ENCODE assay signal across 8 cellular contexts in the genomic region with DNA sequence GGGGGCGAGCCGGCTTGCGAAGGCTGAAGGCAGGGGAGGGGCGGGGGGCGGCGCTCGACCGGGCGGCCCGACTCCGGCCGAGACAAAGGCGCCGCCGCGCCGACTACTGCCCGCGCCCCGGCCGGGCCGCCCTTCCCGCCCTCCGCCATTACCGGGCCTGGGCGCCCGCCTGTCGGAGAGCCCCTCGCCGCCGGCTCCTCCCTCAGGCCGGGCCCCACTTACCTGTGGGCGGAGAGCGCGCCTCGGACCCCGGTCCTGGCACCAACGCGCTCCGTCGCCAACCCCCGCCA. TPM values are rescaled to one million over a fixed set of nuclear protein-coding genes. Genes with fewer than 3 reads are reported as not detected.
DNase-seq lines count a peak whose midpoint lies in the region; ATAC-seq and TF ChIP-seq lines count a peak whose summit lies in the region.

No MANE protein-coding gene starts in this region.

- H3K36me3 ChIP-seq in ES-I3 (ENCODE audit: insufficient read depth, low read length) (no peaks in the 10 kb centered on the region), thyroid gland (no peaks in the 10 kb centered on the region)

- H3K9me3 ChIP-seq in ES-I3 (ENCODE audit: control insufficient read depth, insufficient read depth, low read length) (no peaks in the 10 kb centered on the region), thyroid gland (no peaks in the 10 kb centered on the region)

- no peak for TF ChIP-seq POLR2A in thyroid gland (IDR thresholded peaks at IDR 0.05)

- peak overlapping the region in 1 of 3 donors; percentile 90 for H3K4me3 ChIP-seq in thyroid gland (replicated peaks in 1 of 3)

- H3K27me3 ChIP-seq in thyroid gland = no peaks in the 10 kb centered on the region

- DNase-seq in left colon = no peak
- peak; percentile 44 to 60 for DNase-seq in thyroid gland
- DNase-seq in RPMI8226 = no peak
- DNase-seq in NCI-H2107 (lab: John Stamatoyannopoulos, UW) = no peak

- H3K9ac ChIP-seq in ES-I3 (ENCODE audit: low read depth, low read length) = peak overlapping the region; percentile 86

- peak; percentile 51 for ATAC-seq in GM19438 (IDR thresholded peaks at IDR 0.05; ENCODE audit: low read depth, unreplicated experiment)
- peak; percentile 54 for ATAC-seq in HG03439 (IDR thresholded peaks at IDR 0.05; ENCODE audit: unreplicated experiment)
- peak; percentile 54 for ATAC-seq in left colon

- intact Hi-C loops in left colon (cut with DNase I, micrococcal nuclease) = no loop called here
- intact Hi-C loops in thyroid gland (cut with DNase I) = no loop called here

- no CpG with 5 or more reads among the region's 42 CpGs for WGBS in thyroid gland, 2 donors

- H3K27ac ChIP-seq in angular gyrus (ENCODE audit: low read depth, low read length) (peak overlapping the region; percentile 93), thyroid gland (peak overlapping the region; percentile 97 to 99 (median 98))

- no peak for TF ChIP-seq CTCF in thyroid gland (IDR thresholded peaks at IDR 0.05)

- peaks cover 9% of the 10 kb centered on the region; the same call in 1 of the 2 replicates for H3K4me1 ChIP-seq in ES-I3 (ENCODE audit: insufficient read depth, low read length)
- peaks cover 16 to 30% of the 10 kb centered on the region in 2 donors for H3K4me1 ChIP-seq in thyroid gland

RNA-seq across cellular contexts. Expression of a gene that starts 0.3 kb away (rescaled TPM):
- total RNA-seq in left colon (10 to 100 TPM; 25.1 to 30.7 TPM), thyroid gland (10 to 100 TPM; 23.9 to 45.8 (median 34.4) TPM)

Comparison
In these comparisons a context has a peak if more than half of its experiments do, and no peak if none do; other contexts are left out.
1. DNase-seq: peak in thyroid gland (2 of 2); none in left colon (0 of 2), RPMI8226 (single experiment) and NCI-H2107 (single experiment).
2. Peak in every context shown above with its lines, with median percentiles within 50 percentile points of each other: ATAC-seq.